24 cellular contexts compared by ENCODE assay signal in the genomic region with DNA sequence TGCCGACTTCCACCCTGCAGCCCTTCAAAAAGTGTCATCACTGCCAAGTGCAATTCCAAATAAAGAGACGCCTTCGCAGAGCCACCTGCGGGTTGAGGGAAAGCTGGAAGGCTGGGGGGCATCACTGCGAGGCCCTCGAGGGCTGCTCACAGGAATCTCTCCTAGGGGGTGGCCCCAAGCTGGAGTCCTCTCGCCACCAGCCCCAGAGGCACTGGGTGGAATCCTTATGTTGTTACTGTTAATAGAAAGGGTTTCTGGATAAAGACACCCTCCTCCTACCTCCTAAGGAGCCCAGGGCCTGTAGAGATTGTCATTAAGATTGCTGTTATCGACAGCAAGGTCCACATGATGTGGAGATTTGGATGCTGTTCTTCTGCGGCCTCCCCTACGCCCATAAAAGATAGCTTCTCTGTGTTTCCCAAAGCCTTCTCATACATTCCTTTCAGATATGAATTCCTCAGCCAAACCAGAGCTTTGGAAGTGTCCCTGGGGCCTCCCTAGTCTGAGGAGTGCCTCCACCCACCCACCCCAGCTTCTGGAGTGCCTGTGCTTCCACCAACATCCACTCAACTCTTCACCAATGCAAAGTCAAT.
DNase-seq lines count a peak whose midpoint lies in the region; ATAC-seq, FAIRE-seq and TF ChIP-seq lines count a peak whose summit lies in the region.
"Had no signal": no experiment of that assay in that cellular context is flagged by ENCODE, and none has a peak within 500 bp of the region (broad histone marks: within the 10 kb centered on the region; RNA-seq: fewer than 3 reads in every experiment).

No MANE protein-coding gene starts in this region.

- no peaks in the 10 kb centered on the region for H3K79me1 ChIP-seq in mesendoderm (ENCODE audit: low read length)

- no peak for TF ChIP-seq POLR2A in ovary (IDR thresholded peaks at IDR 0.05)

- peak overlapping the region; percentile 31 for H2BK5ac ChIP-seq in mesendoderm (ENCODE audit: low read length)

- H3K36me3 ChIP-seq in astrocyte (ENCODE audit: insufficient read depth, low read length) (no peaks in the 10 kb centered on the region), mesendoderm (ENCODE audit: control insufficient read depth, insufficient read depth, low read length) (no peaks in the 10 kb centered on the region), ovary (no peaks in the 10 kb centered on the region)
- H3K36me3 ChIP-seq: BLaER1 treated with 17β-estradiol and CSF1 and Interleukin-3, amounts not matched to agents 10 nM and 100 nM; gastroesophageal sphincter; neutrophil; tibial nerve had no signal

- ATAC-seq in GM18517 (IDR thresholded peaks at IDR 0.05; ENCODE audit: unreplicated experiment) = no peak
- ATAC-seq in stimulated activated naive CD8-positive, alpha-beta T cell treated with anti-CD3 and anti-CD28 coated beads, Interleukin-15, Interleukin-2, amounts not matched to agents 100 U/mL and 50 U/mL, for 24 hours = no peak
- ATAC-seq: activated CD8-positive, alpha-beta T cell treated with anti-CD3 and anti-CD28 coated beads, Interleukin-2, amount 10 ng/mL, durations not matched to agents 7 days and 5 days; gastroesophageal sphincter had no signal

- H2BK120ac ChIP-seq in mesendoderm (ENCODE audit: low read depth, low read length) = no peak overlapping the region

- peaks cover 3% of the 10 kb centered on the region for H3K4me1 Mint-ChIP-seq in activated T-cell treated with anti-CD3 and anti-CD28 coated beads, Interleukin-2, amount 50 U/mL, for 24 hours (ENCODE audit: low read depth)
- H3K4me1 Mint-ChIP-seq in astrocyte (ENCODE audit: low read depth, unreplicated experiment) = no peaks in the 10 kb centered on the region
- H3K4me1 Mint-ChIP-seq: central memory CD8-positive, alpha-beta T cell had no signal

- H3K4me1 ChIP-seq in astrocyte (ENCODE audit: insufficient read depth, low read length) (peaks cover 15% of the 10 kb centered on the region), mesendoderm (ENCODE audit: control insufficient read depth, low read depth, low read length) (peaks cover 27% of the 10 kb centered on the region), ovary (ENCODE audit: insufficient read depth) (peaks cover 13% of the 10 kb centered on the region)

- no peak overlapping the region for H3K27ac Mint-ChIP-seq in activated T-cell treated with anti-CD3 and anti-CD28 coated beads, Interleukin-2, amount 50 U/mL, for 24 hours
- H3K27ac Mint-ChIP-seq in astrocyte (ENCODE audit: unreplicated experiment) = peak overlapping the region; percentile 7
- H3K27ac Mint-ChIP-seq: activated CD8-positive, alpha-beta T cell treated with anti-CD3 and anti-CD28 coated beads, Interleukin-2, amount 10 ng/mL, durations not matched to agents 7 days and 5 days; stimulated activated naive CD8-positive, alpha-beta T cell treated with anti-CD3 and anti-CD28 coated beads, Interleukin-15, Interleukin-2, amounts not matched to agents 100 ng/mL and 50 ng/mL, for 24 hours had no signal

- H3K4me3 Mint-ChIP-seq in activated T-cell treated with anti-CD3 and anti-CD28 coated beads, Interleukin-2, amount 50 U/mL, for 24 hours = no peak overlapping the region
- no peak overlapping the region for H3K4me3 Mint-ChIP-seq in astrocyte (ENCODE audit: unreplicated experiment)
- H3K4me3 Mint-ChIP-seq: activated CD8-positive, alpha-beta T cell treated with anti-CD3 and anti-CD28 coated beads, Interleukin-2, amount 10 ng/mL, durations not matched to agents 7 days and 5 days; central memory CD8-positive, alpha-beta T cell; stimulated activated naive CD8-positive, alpha-beta T cell treated with anti-CD3 and anti-CD28 coated beads, Interleukin-15, Interleukin-2, amounts not matched to agents 100 ng/mL and 50 ng/mL, for 24 hours had no signal

- H3K27ac ChIP-seq in astrocyte (ENCODE audit: low read depth, low read length) (no peak overlapping the region), mesendoderm (ENCODE audit: low read depth, low read length) (peak overlapping the region; percentile 32), ovary (no peak overlapping the region)
- H3K27ac ChIP-seq: BLaER1 treated with 17β-estradiol and CSF1 and Interleukin-3, amounts not matched to agents 10 nM and 100 nM; neutrophil had no signal

- H3K4me3 ChIP-seq in astrocyte (ENCODE audit: insufficient read depth, low read depth, low read length) (no peak overlapping the region), mesendoderm (ENCODE audit: low read length) (no peak overlapping the region), ovary (no peak overlapping the region)
- H3K4me3 ChIP-seq: BLaER1 treated with 17β-estradiol and CSF1 and Interleukin-3, amounts not matched to agents 10 nM and 100 nM; gastroesophageal sphincter; tibial nerve had no signal

- H3K9me3 ChIP-seq in astrocyte (ENCODE audit: insufficient read depth, low read depth, low read length) (peaks cover 18% of the 10 kb centered on the region), ovary (no peaks in the 10 kb centered on the region)
- H3K9me3 ChIP-seq: BLaER1 treated with 17β-estradiol and CSF1 and Interleukin-3, amounts not matched to agents 10 nM and 100 nM; gastroesophageal sphincter; neutrophil; tibial nerve had no signal

- no peak overlapping the region for H3K56ac ChIP-seq in mesendoderm (ENCODE audit: low read length)

- DNase-seq in activated T-cell treated with anti-CD3 and anti-CD28 coated beads, Interleukin-2, amount 50 U/mL, for 24 hours = peak; percentile 12
- DNase-seq in activated T-cell treated with anti-CD3 and anti-CD28 coated beads for 4 hours (no peak), astrocyte (ENCODE audit: low read depth) (no peak), mesendoderm (peak; percentile 83), ovary (no peak), mesenteric fat pad (ENCODE audit: low spot score) (no peak)
- DNase-seq in stimulated activated naive CD8-positive, alpha-beta T cell treated with anti-CD3 and anti-CD28 coated beads, Interleukin-15, Interleukin-2, amounts not matched to agents 100 U/mL and 50 U/mL, for 24 hours = no peak
- DNase-seq: activated CD4-positive, alpha-beta T cell treated with anti-CD3 and anti-CD28 coated beads for 1 hour; activated CD8-positive, alpha-beta T cell treated with anti-CD3 and anti-CD28 coated beads, Interleukin-2, amount 10 ng/mL, durations not matched to agents 7 days and 5 days; activated naive CD4-positive, alpha-beta T cell treated with Interleukin-2 at 50 U/mL for 16 hours; activated T-cell treated with anti-CD3 and anti-CD28 coated beads, Interleukin-2, amount 50 U/mL, for 1 hour; NCI-H1105 treated with DMSO at 0.1 percent for 48 hours; NCI-H526; stimulated activated CD4-positive, alpha-beta T cell treated with anti-CD3 and anti-CD28 coated beads, Interleukin-4, amount 100 ng/mL, for 4 hours; T1000 had no signal

- H3K23ac ChIP-seq in mesendoderm (ENCODE audit: low read length) = no peak overlapping the region

- no CpG with 5 or more reads among the region's 10 CpGs for WGBS in mesendoderm (ENCODE audit: extremely low coverage, insufficient coverage, low lambda C conversion rate)
- WGBS in ovary, 3 donors = 68 to 77% (median 76%) methylated on average over 10 of the region's 10 CpGs

- H4K20me1 ChIP-seq in astrocyte (ENCODE audit: insufficient read depth, low read length) = no peaks in the 10 kb centered on the region
- H4K20me1 ChIP-seq: BLaER1 treated with 17β-estradiol and CSF1 and Interleukin-3, amounts not matched to agents 10 nM and 100 nM had no signal

- H4K8ac ChIP-seq in mesendoderm (ENCODE audit: low read depth, low read length) = no peak overlapping the region

- no peaks in the 10 kb centered on the region for H3K9me3 Mint-ChIP-seq in activated T-cell treated with anti-CD3 and anti-CD28 coated beads, Interleukin-2, amount 50 U/mL, for 24 hours
- no peaks in the 10 kb centered on the region for H3K9me3 Mint-ChIP-seq in astrocyte (ENCODE audit: unreplicated experiment)
- H3K9me3 Mint-ChIP-seq: central memory CD8-positive, alpha-beta T cell; stimulated activated naive CD8-positive, alpha-beta T cell treated with anti-CD3 and anti-CD28 coated beads, Interleukin-15, Interleukin-2, amounts not matched to agents 100 ng/mL and 50 ng/mL, for 24 hours had no signal

- H4K5ac ChIP-seq in mesendoderm (ENCODE audit: low read length) = no peak overlapping the region

- H3K27me3 ChIP-seq in astrocyte (ENCODE audit: insufficient read depth, low read length) = peaks cover 7% of the 10 kb centered on the region
- H3K27me3 ChIP-seq in mesendoderm (ENCODE audit: insufficient read depth, low read length, poor library complexity) = no peaks in the 10 kb centered on the region
- H3K27me3 ChIP-seq in ovary = no peaks in the 10 kb centered on the region
- H3K27me3 ChIP-seq: BLaER1 treated with 17β-estradiol and CSF1 and Interleukin-3, amounts not matched to agents 10 nM and 100 nM; gastroesophageal sphincter; neutrophil; tibial nerve had no signal

- FAIRE-seq in astrocyte (lab: Jason Lieb, UNC) = no peak
- FAIRE-seq: A204.1, islet of Langerhans had no signal

- intact Hi-C loops in ovary (cut with DNase I) = loop anchor here in 1 of 4 donors (10.0 kb wide), 1 partner anchor 181 kb away; no protein-coding TSS in a partner anchor

- H3K27me3 Mint-ChIP-seq in activated T-cell treated with anti-CD3 and anti-CD28 coated beads, Interleukin-2, amount 50 U/mL, for 24 hours = no peaks in the 10 kb centered on the region
- H3K27me3 Mint-ChIP-seq in astrocyte (ENCODE audit: low read depth, unreplicated experiment) = peaks cover 33% of the 10 kb centered on the region
- H3K27me3 Mint-ChIP-seq: central memory CD8-positive, alpha-beta T cell had no signal

- no peak overlapping the region for H2AFZ ChIP-seq in astrocyte (ENCODE audit: low read depth, low read length)

- H2AK5ac ChIP-seq in mesendoderm (ENCODE audit: low read length) = peak overlapping the region; percentile 40

- H3K4me2 ChIP-seq in astrocyte (ENCODE audit: low read length) = no peak overlapping the region
- no peak overlapping the region for H3K4me2 ChIP-seq in mesendoderm (ENCODE audit: low read length)
- H3K4me2 ChIP-seq: BLaER1 treated with 17β-estradiol and CSF1 and Interleukin-3, amounts not matched to agents 10 nM and 100 nM had no signal

- H3K79me2 ChIP-seq in astrocyte (ENCODE audit: insufficient read depth, low read length) (no peaks in the 10 kb centered on the region), mesendoderm (ENCODE audit: control insufficient read depth, insufficient read depth, low read length) (no peaks in the 10 kb centered on the region)

- H3K36me3 Mint-ChIP-seq in activated T-cell treated with anti-CD3 and anti-CD28 coated beads, Interleukin-2, amount 50 U/mL, for 24 hours (ENCODE audit: low read depth) = no peaks in the 10 kb centered on the region
- H3K36me3 Mint-ChIP-seq in astrocyte (ENCODE audit: low read depth, unreplicated experiment) = no peaks in the 10 kb centered on the region

- H3K4ac ChIP-seq in mesendoderm (ENCODE audit: low read depth, low read length) = peak overlapping the region; percentile 2

- H3K9ac ChIP-seq in astrocyte (ENCODE audit: low read length) (no peak overlapping the region), mesendoderm (ENCODE audit: low read length) (no peak overlapping the region)
- H3K9ac ChIP-seq: BLaER1 treated with 17β-estradiol and CSF1 and Interleukin-3, amounts not matched to agents 10 nM and 100 nM had no signal

- no peak for TF ChIP-seq CTCF in astrocyte (IDR thresholded peaks at IDR 0.05; ENCODE audit: insufficient read depth, low read depth, low read length)
- TF ChIP-seq CTCF in ovary (IDR thresholded peaks at IDR 0.05) = no peak

- TF ChIP-seq EP300 in ovary (IDR thresholded peaks at IDR 0.05) = no peak

- no peak overlapping the region for H2BK15ac ChIP-seq in mesendoderm (replicated peaks; ENCODE audit: low read depth)

- peak overlapping the region; percentile 3 for H3K18ac ChIP-seq in mesendoderm (ENCODE audit: low read length)

Comparison
In these comparisons a context has a peak if more than half of its experiments do, and no peak if none do; other contexts are left out.
1. DNase-seq: peak in activated T-cell treated with anti-CD3 and anti-CD28 coated beads, Interleukin-2, amount 50 U/mL, for 24 hours (single experiment) and mesendoderm (single experiment); none in activated T-cell treated with anti-CD3 and anti-CD28 coated beads for 4 hours (single experiment), astrocyte (single experiment), ovary (0 of 5), mesenteric fat pad (single experiment) and stimulated activated naive CD8-positive, alpha-beta T cell treated with anti-CD3 and anti-CD28 coated beads, Interleukin-15, Interleukin-2, amounts not matched to agents 100 U/mL and 50 U/mL, for 24 hours (single experiment).